Comparison of ENCODE assay signal across 8 cellular contexts in genomic region chr12:103495783-103496456, GRCh38. TPM values are rescaled to one million over a fixed set of nuclear protein-coding genes. Genes with fewer than 3 reads are reported as not detected.
DNase-seq lines count a peak whose midpoint lies in the region; ATAC-seq and TF ChIP-seq lines count a peak whose summit lies in the region.

C12orf42 (minus strand) TSS chr12:103495968; CDS start chr12:103478426, 17,542 bp downstream.

- H3K9me3 ChIP-seq in RWPE2 (ENCODE audit: severe bottlenecking), result no peaks in the 10 kb centered on the region

- no peaks in the 10 kb centered on the region for H3K36me3 Mint-ChIP-seq in stimulated activated effector memory CD8-positive, alpha-beta T cell treated with anti-CD3 and anti-CD28 coated beads, Interleukin-12 subunit alpha, Interleukin-12 subunit beta, amount 100 ng/mL, for 72 hours

- TF ChIP-seq CTCF in RWPE2 (IDR thresholded peaks at IDR 0.05; ENCODE audit: poor library complexity, severe bottlenecking) (peak; percentile 60), choroid plexus epithelial cell (conservative IDR thresholded peaks at IDR 0.05; ENCODE audit: low read depth, low read length) (peak; percentile 44)

- no peak within 1 kb of the TSS for H3K27ac Mint-ChIP-seq in stimulated activated effector memory CD8-positive, alpha-beta T cell treated with anti-CD3 and anti-CD28 coated beads, Interleukin-12 subunit alpha, Interleukin-12 subunit beta, amount 100 ng/mL, for 72 hours

- H3K4me1 Mint-ChIP-seq in stimulated activated effector memory CD8-positive, alpha-beta T cell treated with anti-CD3 and anti-CD28 coated beads, Interleukin-12 subunit alpha, Interleukin-12 subunit beta, amount 100 ng/mL, for 72 hours, result peaks cover 16% of the 10 kb centered on the region

- H3K4me3 ChIP-seq in RWPE2 (ENCODE audit: severe bottlenecking) (peak within 1 kb of the TSS; percentile 20), choroid plexus epithelial cell (ENCODE audit: low read depth, low read length) (no peak within 1 kb of the TSS)

- peaks cover 8% of the 10 kb centered on the region for H3K9me3 Mint-ChIP-seq in stimulated activated effector memory CD8-positive, alpha-beta T cell treated with anti-CD3 and anti-CD28 coated beads, Interleukin-12 subunit alpha, Interleukin-12 subunit beta, amount 100 ng/mL, for 72 hours

- H3K36me3 ChIP-seq in RWPE2 (ENCODE audit: low read depth), result no peaks in the 10 kb centered on the region

- DNase-seq in DMS53 treated with DMSO at 0.1 percent for 48 hours (lab: John Stamatoyannopoulos, UW; ENCODE audit: unreplicated experiment) (peak; percentile 89), HT1080 (ENCODE audit: low read depth) (peak; percentile 55), RWPE2 (ENCODE audit: low spot score) (no peak), choroid plexus epithelial cell (ENCODE audit: low read depth) (peak; percentile 4), left kidney (ENCODE audit: low read depth, low spot score) (peak; percentile 80), SW480 (ENCODE audit: low spot score) (no peak)
- peak in 1 of 2 donors; percentile 58 for DNase-seq in stimulated activated effector memory CD8-positive, alpha-beta T cell treated with anti-CD3 and anti-CD28 coated beads, Interleukin-12 subunit alpha, Interleukin-12 subunit beta, amount 100 ng/mL, for 72 hours (ENCODE audit: low spot score in 2 of 2)

- H3K4me3 Mint-ChIP-seq in stimulated activated effector memory CD8-positive, alpha-beta T cell treated with anti-CD3 and anti-CD28 coated beads, Interleukin-12 subunit alpha, Interleukin-12 subunit beta, amount 100 ng/mL, for 72 hours, result peak within 1 kb of the TSS; percentile 61

- ATAC-seq in GM21381 (IDR thresholded peaks at IDR 0.05; ENCODE audit: unreplicated experiment), result peak; percentile 36
- peak; percentile 64 for ATAC-seq in RWPE2 (ENCODE audit: low read depth)
- peak; percentile 35 for ATAC-seq in stimulated activated effector memory CD8-positive, alpha-beta T cell treated with anti-CD3 and anti-CD28 coated beads, Interleukin-12 subunit alpha, Interleukin-12 subunit beta, amount 100 ng/mL, for 72 hours

- H3K4me1 ChIP-seq in RWPE2 (ENCODE audit: insufficient read depth, poor library complexity, severe bottlenecking), result no peaks in the 10 kb centered on the region

- no peak within 1 kb of the TSS for H3K27ac ChIP-seq in RWPE2 (ENCODE audit: poor library complexity, severe bottlenecking)

- H3K27me3 ChIP-seq in RWPE2 (ENCODE audit: insufficient read depth, poor library complexity, severe bottlenecking), result peaks cover 19% of the 10 kb centered on the region

RNA-seq across cellular contexts. Expression of gene C12orf42, which starts in this region (rescaled TPM):
- total RNA-seq in HT1080 (2014; rRNA removed; shearing (Covaris generic)), result 0.07 TPM in 1 of 2 replicates, not detected in the other
- polyA plus RNA-seq in HT1080 (2015; cell fraction: cytosol; rRNA removed), result not detected in 2 replicates
- polyA plus RNA-seq in HT1080 (2015; cell fraction: nucleus; rRNA removed), result 0.09 TPM in 1 of 2 replicates, not detected in the other

Comparison
In these comparisons a context has a peak if more than half of its experiments do, and no peak if none do; other contexts are left out.
1. Peak in DNase-seq in HT1080; RNA of the gene not detected or under 1 TPM.
2. DNase-seq: peak in DMS53 treated with DMSO at 0.1 percent for 48 hours (single experiment), choroid plexus epithelial cell (single experiment) and left kidney (single experiment); none in RWPE2 (single experiment) and SW480 (single experiment).
3. Peak in every context shown above with its lines, with median percentiles within 50 percentile points of each other: ATAC-seq.